22 cellular contexts compared by ENCODE assay signal in the genomic region with DNA sequence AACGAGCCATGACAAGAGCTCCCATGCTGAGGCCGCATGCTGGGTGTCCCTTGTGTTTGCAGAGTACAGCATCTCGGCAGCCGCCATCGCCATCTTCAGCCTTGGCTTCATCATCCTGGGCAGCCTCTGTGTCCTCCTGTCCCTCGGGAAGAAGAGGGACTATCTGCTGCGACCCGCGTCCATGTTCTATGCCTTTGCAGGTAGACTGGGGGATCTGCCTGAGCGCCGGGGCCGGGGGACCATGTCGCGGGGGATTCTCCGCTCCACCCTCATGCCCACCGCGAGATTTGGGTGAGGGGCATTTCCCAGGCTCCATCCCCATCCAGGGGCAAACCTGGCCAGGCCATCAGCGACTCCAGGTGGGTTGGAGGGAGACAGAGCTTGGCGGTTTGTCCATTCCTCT. TPM values are rescaled to one million over a fixed set of nuclear protein-coding genes. Genes with fewer than 3 reads are reported as not detected.
DNase-seq lines count a peak whose midpoint lies in the region; ATAC-seq and TF ChIP-seq lines count a peak whose summit lies in the region.
"Had no signal": no experiment of that assay in that cellular context is flagged by ENCODE, and none has a peak within 500 bp of the region (broad histone marks: within the 10 kb centered on the region; RNA-seq: fewer than 3 reads in every experiment).

No MANE protein-coding gene starts in this region.

- CTCF ChIA-PET in activated CD8-positive, alpha-beta memory T cell treated with anti-CD3 and anti-CD28 coated beads, Interleukin-2, amount 10 ng/mL, durations not matched to agents 7 days and 5 days (lab: Charles Lee), result no interaction called here

- no peaks in the 10 kb centered on the region for H3K36me3 Mint-ChIP-seq in activated CD8-positive, alpha-beta memory T cell treated with anti-CD3 and anti-CD28 coated beads, Interleukin-2, amount 10 ng/mL, durations not matched to agents 7 days and 5 days
- H3K36me3 Mint-ChIP-seq in immature natural killer cell, result peaks cover 4 to 7% (median 5%) of the 10 kb centered on the region in 3 donors

- H3K27me3 ChIP-seq in spleen (replicated peaks in 1 of 7), result no peaks in the 10 kb centered on the region
- H3K27me3 ChIP-seq: BLaER1 had no signal

- H3K4me3 Mint-ChIP-seq in activated CD8-positive, alpha-beta memory T cell treated with anti-CD3 and anti-CD28 coated beads, Interleukin-2, amount 10 ng/mL, durations not matched to agents 7 days and 5 days, result no peak overlapping the region
- H3K4me3 Mint-ChIP-seq in immature natural killer cell, result no peak overlapping the region
- H3K4me3 Mint-ChIP-seq: CD8-positive, alpha-beta T cell had no signal

- DNase-seq in activated CD8-positive, alpha-beta memory T cell treated with anti-CD3 and anti-CD28 coated beads, Interleukin-2, amount 50 U/mL, for 48 hours, result peak; percentile 39
- no peak for DNase-seq in activated CD8-positive, alpha-beta memory T cell treated with anti-CD3 and anti-CD28 coated beads, Interleukin-2, amount 10 ng/mL, durations not matched to agents 7 days and 5 days
- DNase-seq in coronary artery (ENCODE audit: low spot score), result peak; percentile 59
- DNase-seq in mesenteric fat pad (ENCODE audit: low spot score), result peak; percentile 76
- peak; percentile 67 for DNase-seq in spleen
- no peak for DNase-seq in immature natural killer cell
- DNase-seq: 8988T; CD8-positive, alpha-beta T cell; DMS79 treated with DMSO at 0.1 percent for 48 hours; HCEC 1CT; Kasumi-1; MM.1S; NCI-H1092 treated with DMSO at 0.1 percent for 48 hours; NCI-H2081 treated with DMSO at 0.1 percent for 48 hours; NCI-H510A treated with DMSO at 0.1 percent for 48 hours had no signal

- no peaks in the 10 kb centered on the region for H3K4me1 ChIP-seq in spleen

- no peak for ATAC-seq in activated CD8-positive, alpha-beta memory T cell treated with anti-CD3 and anti-CD28 coated beads, Interleukin-2, amount 10 ng/mL, durations not matched to agents 7 days and 5 days
- ATAC-seq in GM21717 (IDR thresholded peaks at IDR 0.05; ENCODE audit: unreplicated experiment) (no peak), HG03097 (IDR thresholded peaks at IDR 0.05; ENCODE audit: low FRiP score, unreplicated experiment) (no peak)
- ATAC-seq: CD8-positive, alpha-beta T cell; Panc1 had no signal

- H3K27ac ChIP-seq in coronary artery (no peak overlapping the region), spleen (no peak overlapping the region)
- H3K27ac ChIP-seq: HL-60 had no signal

- H3K4me1 Mint-ChIP-seq in activated CD8-positive, alpha-beta memory T cell treated with anti-CD3 and anti-CD28 coated beads, Interleukin-2, amount 10 ng/mL, durations not matched to agents 7 days and 5 days, result no peaks in the 10 kb centered on the region
- H3K4me1 Mint-ChIP-seq in immature natural killer cell, result no peaks in the 10 kb centered on the region

- intact Hi-C loops in spleen (cut with DNase I; ENCODE audit: low total_unique reads), result no loop called here

- H3K36me3 ChIP-seq in spleen, result no peaks in the 10 kb centered on the region
- H3K36me3 ChIP-seq: BLaER1 had no signal

- WGBS in spleen, 5 donors, result 91 to 97% (median 94%) methylated on average over 12 to 19 of the region's 19 CpGs

- peaks cover 0 to 10% (median 2%) of the 10 kb centered on the region in 8 donors for H3K9me3 ChIP-seq in spleen

- TF ChIP-seq CTCF in coronary artery (IDR thresholded peaks at IDR 0.05) (no peak), spleen (IDR thresholded peaks at IDR 0.05 in 8 of 11, conservative IDR thresholded peaks at IDR 0.05 in 3 of 11) (no peak)

- H3K9me3 Mint-ChIP-seq in activated CD8-positive, alpha-beta memory T cell treated with anti-CD3 and anti-CD28 coated beads, Interleukin-2, amount 10 ng/mL, durations not matched to agents 7 days and 5 days (ENCODE audit: low read depth), result no peaks in the 10 kb centered on the region
- H3K9me3 Mint-ChIP-seq in immature natural killer cell, result no peaks in the 10 kb centered on the region
- H3K9me3 Mint-ChIP-seq: CD8-positive, alpha-beta T cell; IgD-negative memory B cell had no signal

- H3K4me3 ChIP-seq in coronary artery, result no peak overlapping the region
- H3K4me3 ChIP-seq in spleen, result no peak overlapping the region
- H3K4me3 ChIP-seq: BLaER1 had no signal

- no peaks in the 10 kb centered on the region for H3K27me3 Mint-ChIP-seq in activated CD8-positive, alpha-beta memory T cell treated with anti-CD3 and anti-CD28 coated beads, Interleukin-2, amount 10 ng/mL, durations not matched to agents 7 days and 5 days
- peaks cover 0 to 2% (median 0%) of the 10 kb centered on the region in 3 donors for H3K27me3 Mint-ChIP-seq in immature natural killer cell (ENCODE audit: low read depth in 3 of 3)
- H3K27me3 Mint-ChIP-seq: IgD-negative memory B cell had no signal

- TF ChIP-seq POLR2A in spleen (IDR thresholded peaks at IDR 0.05), result no peak

- H3K27ac Mint-ChIP-seq in activated CD8-positive, alpha-beta memory T cell treated with anti-CD3 and anti-CD28 coated beads, Interleukin-2, amount 10 ng/mL, durations not matched to agents 7 days and 5 days, result no peak overlapping the region
- no peak overlapping the region for H3K27ac Mint-ChIP-seq in immature natural killer cell
- H3K27ac Mint-ChIP-seq: CD8-positive, alpha-beta T cell; IgD-negative memory B cell had no signal

RNA-seq across cellular contexts. Expression of a gene that starts 10.7 kb away (rescaled TPM):
- not detected for total RNA-seq in activated CD8-positive, alpha-beta memory T cell treated with anti-CD3 and anti-CD28 coated beads, Interleukin-2, amount 10 ng/mL, durations not matched to agents 7 days and 5 days
- total RNA-seq in mesenteric fat pad (not detected), spleen (not detected)
- polyA plus RNA-seq in spleen (not detected), immature natural killer cell (not detected)
- total RNA-seq: CD8-positive, alpha-beta T cell; G401 had no signal
- polyA plus RNA-seq: IgD-negative memory B cell had no signal

Comparison
In these comparisons a context has a peak if more than half of its experiments do, and no peak if none do; other contexts are left out.
1. DNase-seq: peak in activated CD8-positive, alpha-beta memory T cell treated with anti-CD3 and anti-CD28 coated beads, Interleukin-2, amount 50 U/mL, for 48 hours (single experiment), coronary artery (single experiment), mesenteric fat pad (single experiment) and spleen (single experiment); none in activated CD8-positive, alpha-beta memory T cell treated with anti-CD3 and anti-CD28 coated beads, Interleukin-2, amount 10 ng/mL, durations not matched to agents 7 days and 5 days (single experiment) and immature natural killer cell (0 of 3).